ENCODE assay signal across 22 cellular contexts in genomic region chr15:101609742-101610627, GRCh38.
"Had no signal": no experiment of that assay in that cellular context is flagged by ENCODE, and none has a peak within 500 bp of the region (broad histone marks: within the 10 kb centered on the region; RNA-seq: fewer than 3 reads in every experiment).

No MANE protein-coding gene starts in this region.

- ATAC-seq: Panc1, PC-3, SK-N-SH treated with all-trans-retinoic acid at 6 μM for 48 hours had no signal

- H3K27me3 ChIP-seq: MG63, SJCRH30 had no signal

- H3K9me3 ChIP-seq: SJCRH30 had no signal

- H3K27ac ChIP-seq: RWPE1, SJCRH30 had no signal

- H3K4me3 ChIP-seq: MG63, SJCRH30 had no signal

- DNase-seq: Karpas-422; KG1; MG63; NCI-H1092; NCI-H1105 treated with DMSO at 0.1 percent for 48 hours; NCI-H1417 treated with DMSO at 0.1 percent for 48 hours; NCI-H146; NCI-H1694 treated with DMSO at 0.1 percent for 48 hours; NCI-H1930; NCI-H2081; NCI-H2171; NCI-H2227 treated with DMSO at 0.1 percent for 48 hours; NCI-H524; NCI-H526 treated with DMSO at 0.1 percent for 48 hours; NCI-H748 treated with DMSO at 0.1 percent for 48 hours; NK-92 treated with Interleukin-12 subunit alpha and Interleukin-12 subunit beta, amount 100 ng/mL, for 24 hours; PC-3; SHP77 treated with DMSO at 0.1 percent for 48 hours; SJCRH30 had no signal

- H3K36me3 ChIP-seq: MG63, SJCRH30 had no signal
